Comparison of ENCODE assay signal across 2 cellular contexts in the genomic region with DNA sequence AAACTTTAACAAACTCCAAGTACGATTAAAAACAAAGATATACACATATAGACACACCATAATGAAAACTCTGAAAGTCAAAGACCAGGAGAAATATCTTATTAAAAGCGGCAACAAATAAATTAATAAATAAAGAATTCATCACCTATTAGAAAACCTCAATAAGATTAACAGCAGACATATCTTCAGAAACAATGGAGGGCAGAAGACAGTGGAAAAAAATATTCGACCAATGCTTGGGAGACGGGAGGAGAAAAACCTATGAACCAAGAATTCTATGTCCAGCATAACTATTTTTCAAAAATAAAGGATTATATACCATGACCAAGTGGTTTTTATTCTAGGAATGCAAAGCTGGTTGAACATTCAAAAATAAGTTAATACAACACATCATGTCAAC.
A peak's percentile ranks its signal among the peaks of the same experiment; 100 is the strongest.
TF ChIP-seq lines count a peak whose summit lies in the region.

No MANE protein-coding gene starts in this region.

TF ChIP-seq in HepG2, 621 proteins besides CTCF, POLR2A, EP300 and RAD21:
- no peak for TF ChIP-seq DMAP1 (CRISPR knock-in tag; IDR thresholded peaks at IDR 0.05)
- TF ChIP-seq ZNF317 (CRISPR knock-in tag; IDR thresholded peaks at IDR 0.05), result peak; percentile 97

TF ChIP-seq in GM12878, 131 proteins besides CTCF, POLR2A, EP300 and RAD21:
- TF ChIP-seq PAX8 (IDR thresholded peaks at IDR 0.05), result no peak
- TF ChIP-seq ZNF217 (IDR thresholded peaks at IDR 0.05), result peak; percentile 19; the same call in 1 of the 2 replicates
- TF ChIP-seq, protein P1, sequence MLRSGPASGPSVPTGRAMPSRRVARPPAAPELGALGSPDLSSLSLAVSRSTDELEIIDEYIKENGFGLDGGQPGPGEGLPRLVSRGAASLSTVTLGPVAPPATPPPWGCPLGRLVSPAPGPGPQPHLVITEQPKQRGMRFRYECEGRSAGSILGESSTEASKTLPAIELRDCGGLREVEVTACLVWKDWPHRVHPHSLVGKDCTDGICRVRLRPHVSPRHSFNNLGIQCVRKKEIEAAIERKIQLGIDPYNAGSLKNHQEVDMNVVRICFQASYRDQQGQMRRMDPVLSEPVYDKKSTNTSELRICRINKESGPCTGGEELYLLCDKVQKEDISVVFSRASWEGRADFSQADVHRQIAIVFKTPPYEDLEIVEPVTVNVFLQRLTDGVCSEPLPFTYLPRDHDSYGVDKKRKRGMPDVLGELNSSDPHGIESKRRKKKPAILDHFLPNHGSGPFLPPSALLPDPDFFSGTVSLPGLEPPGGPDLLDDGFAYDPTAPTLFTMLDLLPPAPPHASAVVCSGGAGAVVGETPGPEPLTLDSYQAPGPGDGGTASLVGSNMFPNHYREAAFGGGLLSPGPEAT (IDR thresholded peaks at IDR 0.05; ENCODE audit: low read depth), result 0 out of 2 replicates have a peak, but pooled peaks have one; percentile 27
- no peak for TF ChIP-seq MYB (IDR thresholded peaks at IDR 0.05; ENCODE audit: borderline replicate concordance, low read depth, low read length)
- TF ChIP-seq E2F8 (IDR thresholded peaks at IDR 0.05; ENCODE audit: low read depth, partially characterized antibody), result no peak
TF ChIP-seq in GM12878: peak in this region for 2.
